12 cellular contexts compared by ENCODE assay signal in the genomic region with DNA sequence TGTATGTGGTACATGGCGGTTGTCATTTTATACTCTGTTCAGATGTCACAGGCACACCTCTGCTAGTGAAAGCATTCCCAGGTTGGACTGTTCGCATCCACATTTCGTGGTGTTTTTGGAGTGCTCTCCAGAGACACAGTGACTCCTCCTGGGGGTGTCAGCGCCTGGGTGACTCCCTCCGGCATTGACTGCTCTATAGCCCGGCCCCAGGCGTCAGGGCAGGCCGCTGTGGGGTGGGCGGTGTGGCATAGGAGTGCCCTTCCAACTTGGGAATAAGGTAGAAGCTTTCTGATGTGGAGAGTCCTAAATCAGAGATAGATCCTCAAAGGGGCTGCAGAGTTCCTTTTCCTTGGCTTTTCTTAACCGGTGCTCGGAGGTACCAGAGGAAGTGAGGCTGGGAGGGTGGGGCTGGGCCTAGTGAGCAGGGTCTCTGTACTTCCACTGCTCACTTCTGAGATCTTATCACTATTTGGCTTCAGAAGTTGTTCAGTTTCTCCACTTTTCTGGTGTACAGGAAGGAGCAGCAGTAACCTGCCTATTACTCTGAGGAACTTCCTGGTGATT. TPM values are rescaled to one million over a fixed set of nuclear protein-coding genes. Genes with fewer than 3 reads are reported as not detected.
DNase-seq lines count a peak whose midpoint lies in the region; ATAC-seq, FAIRE-seq and TF ChIP-seq lines count a peak whose summit lies in the region.
"Had no signal": no experiment of that assay in that cellular context is flagged by ENCODE, and none has a peak within 500 bp of the region (broad histone marks: within the 10 kb centered on the region; RNA-seq: fewer than 3 reads in every experiment).

No MANE protein-coding gene starts in this region.

- H2AFZ ChIP-seq in H9 (ENCODE audit: low read length), result no peak overlapping the region

- intact Hi-C loops in activated B cell treated with CpG ODN at 0.5 μM for 24 hours (cut with micrococcal nuclease), result no loop called here
- intact Hi-C loops in lower lobe of right lung (cut with DNase I), result no loop called here
- intact Hi-C loops in spleen (cut with DNase I; ENCODE audit: low total_unique reads), result no loop called here

- ATAC-seq in activated B cell treated with CpG ODN at 0.5 μM for 24 hours (ENCODE audit: low read depth) (no peak), lower lobe of right lung (no peak)
- ATAC-seq: esophagus mucosa had no signal

- H3K27ac ChIP-seq in H9 (ENCODE audit: insufficient read length, low read depth, low read length), result no peak overlapping the region
- H3K27ac ChIP-seq in lower lobe of right lung, result peak overlapping the region; percentile 18
- peak overlapping the region in 7 of 8 donors; percentile 17 to 70 (median 66) for H3K27ac ChIP-seq in spleen
- no peak overlapping the region for H3K27ac ChIP-seq in effector memory CD4-positive, alpha-beta T cell (ENCODE audit: insufficient read depth, low read length, poor library complexity, severe bottlenecking)

- DNase-seq in H9 (no peak), activated B cell treated with CpG ODN at 0.5 μM for 24 hours (no peak), lower lobe of right lung (no peak), spleen (no peak), NCI-H774 (lab: John Stamatoyannopoulos, UW) (no peak), frontal cortex (ENCODE audit: low spot score in 2 of 2) (no peak), SK-N-DZ (ENCODE audit: low spot score) (no peak)
- no peak for DNase-seq in effector memory CD4-positive, alpha-beta T cell
- DNase-seq: activated CD8-positive, alpha-beta memory T cell treated with anti-CD3 and anti-CD28 coated beads, Interleukin-2, amount 50 U/mL, for 4 hours; NCI-H2081; T-helper 9 cell had no signal

- no peaks in the 10 kb centered on the region for H3K9me3 ChIP-seq in H9 (ENCODE audit: control insufficient read depth, low read depth, low read length)
- no peaks in the 10 kb centered on the region for H3K9me3 ChIP-seq in lower lobe of right lung
- no peaks in the 10 kb centered on the region for H3K9me3 ChIP-seq in spleen
- H3K9me3 ChIP-seq in effector memory CD4-positive, alpha-beta T cell (ENCODE audit: control insufficient read depth, low read length), result no peaks in the 10 kb centered on the region

- H2AK5ac ChIP-seq in H9 (ENCODE audit: insufficient read length, low read length), result no peak overlapping the region

- H4K91ac ChIP-seq in H9 (ENCODE audit: insufficient read length, low read depth, low read length), result no peak overlapping the region

- TF ChIP-seq CTCF in H9 (conservative IDR thresholded peaks at IDR 0.05) (no peak), activated B cell treated with CpG ODN at 0.5 μM for 24 hours (IDR thresholded peaks at IDR 0.05) (no peak), lower lobe of right lung (IDR thresholded peaks at IDR 0.05) (no peak), spleen (IDR thresholded peaks at IDR 0.05 in 8 of 11, conservative IDR thresholded peaks at IDR 0.05 in 3 of 11) (no peak)

- no peak overlapping the region for H3K4me2 ChIP-seq in H9 (ENCODE audit: insufficient read depth, insufficient read length, low read length)

- H4K20me1 ChIP-seq in H9 (ENCODE audit: control insufficient read depth, insufficient read depth, insufficient read length), result no peaks in the 10 kb centered on the region

- no peak overlapping the region for H4K5ac ChIP-seq in H9 (ENCODE audit: insufficient read length, low read depth, low read length)

- H2BK12ac ChIP-seq in H9 (ENCODE audit: insufficient read length, low read depth, low read length), result no peak overlapping the region

- no peaks in the 10 kb centered on the region for H3K36me3 ChIP-seq in lower lobe of right lung
- no peaks in the 10 kb centered on the region for H3K36me3 ChIP-seq in spleen
- no peaks in the 10 kb centered on the region for H3K36me3 ChIP-seq in effector memory CD4-positive, alpha-beta T cell (ENCODE audit: control insufficient read depth, insufficient read depth, low read length)

- H3K14ac ChIP-seq in H9 (ENCODE audit: insufficient read depth, low read length), result no peak overlapping the region

- no peak overlapping the region for H3T11ph ChIP-seq in H9 (ENCODE audit: low read length)

- H3K9ac ChIP-seq in H9 (ENCODE audit: extremely low read depth, insufficient read length, low read length), result no peak overlapping the region

- no peak overlapping the region for H4K8ac ChIP-seq in H9 (replicated peaks; ENCODE audit: insufficient read length, low read depth, low read length)

- H2BK15ac ChIP-seq in H9 (ENCODE audit: low read depth, low read length), result no peak overlapping the region

- H3K27me3 Mint-ChIP-seq in H9 (ENCODE audit: low read depth), result no peaks in the 10 kb centered on the region
- H3K27me3 Mint-ChIP-seq in activated B cell treated with CpG ODN at 0.5 μM for 24 hours, result no peaks in the 10 kb centered on the region

- no peak overlapping the region for H3K4ac ChIP-seq in H9 (ENCODE audit: low read depth, low read length)

- H3K4me3 ChIP-seq in lower lobe of right lung (no peak overlapping the region), spleen (no peak overlapping the region)
- no peak overlapping the region for H3K4me3 ChIP-seq in effector memory CD4-positive, alpha-beta T cell (ENCODE audit: insufficient read depth, low read depth, low read length, poor library complexity, severe bottlenecking)

- POLR2A ChIA-PET in activated B cell treated with CpG ODN at 0.5 μM for 24 hours (lab: Charles Lee), result no interaction called here

- H3K79me2 ChIP-seq in H9 (ENCODE audit: insufficient read depth, low read length), result peaks cover 25% of the 10 kb centered on the region; the same call in 1 of the 2 replicates

- H3K56ac ChIP-seq in H9 (ENCODE audit: insufficient read length, low read depth, low read length), result no peak overlapping the region

- no CpG with 5 or more reads among the region's 11 CpGs for WGBS in H9 (ENCODE audit: extremely low coverage, insufficient read length, low lambda C conversion rate)
- 62 to 76% (median 65%) methylated on average over 11 of the region's 11 CpGs for WGBS in spleen, 5 donors

- H3K79me1 ChIP-seq in H9 (ENCODE audit: insufficient read depth, low read depth, low read length, poor library complexity, severe bottlenecking), result peaks cover 6% of the 10 kb centered on the region

- H3K27me3 ChIP-seq in H9 (ENCODE audit: insufficient read depth, low read length), result no peaks in the 10 kb centered on the region
- no peaks in the 10 kb centered on the region for H3K27me3 ChIP-seq in lower lobe of right lung (ENCODE audit: low read depth)
- no peaks in the 10 kb centered on the region for H3K27me3 ChIP-seq in spleen (replicated peaks in 1 of 7)
- no peaks in the 10 kb centered on the region for H3K27me3 ChIP-seq in effector memory CD4-positive, alpha-beta T cell (replicated peaks; ENCODE audit: control insufficient read depth, insufficient read depth, low read length, poor library complexity, severe bottlenecking)

- H3K9me3 Mint-ChIP-seq in H9 (no peaks in the 10 kb centered on the region; a peak in 1 of 5 replicates), activated B cell treated with CpG ODN at 0.5 μM for 24 hours (no peaks in the 10 kb centered on the region)

- no peak overlapping the region for H3K18ac ChIP-seq in H9 (ENCODE audit: insufficient read length, low read depth, low read length)

- no peaks in the 10 kb centered on the region for H3K23me2 ChIP-seq in H9 (ENCODE audit: insufficient read length, low read depth, low read length, poor library complexity, severe bottlenecking)

- no peak overlapping the region for H3K23ac ChIP-seq in H9 (ENCODE audit: insufficient read length, low read depth, low read length)

- H3K4me1 Mint-ChIP-seq in H9 (peaks cover 21 to 33% of the 10 kb centered on the region in 2 experiments), activated B cell treated with CpG ODN at 0.5 μM for 24 hours (peaks cover 75% of the 10 kb centered on the region)

- H3K4me3 Mint-ChIP-seq in H9 (no peak overlapping the region), activated B cell treated with CpG ODN at 0.5 μM for 24 hours (no peak overlapping the region)

- CTCF ChIA-PET in activated B cell treated with CpG ODN at 0.5 μM for 24 hours (lab: Charles Lee), result no interaction called here

- no peak overlapping the region for H2BK120ac ChIP-seq in H9 (ENCODE audit: low read depth, low read length, poor library complexity, severe bottlenecking)

- no peak overlapping the region for H2BK5ac ChIP-seq in H9 (ENCODE audit: insufficient read length, low read length)

- no peak for TF ChIP-seq POLR2A in spleen (IDR thresholded peaks at IDR 0.05)

- FAIRE-seq in frontal cortex (lab: Jason Lieb, UNC), result no peak

- H2BK20ac ChIP-seq in H9 (ENCODE audit: low read depth, low read length, poor library complexity, severe bottlenecking), result no peak overlapping the region

- no peaks in the 10 kb centered on the region; a peak in 1 of 7 replicates for H3K36me3 Mint-ChIP-seq in H9 (ENCODE audit: insufficient read depth in 1 of 3, low read depth in 3 of 3)
- H3K36me3 Mint-ChIP-seq in activated B cell treated with CpG ODN at 0.5 μM for 24 hours (ENCODE audit: low read depth), result no peaks in the 10 kb centered on the region

- no peaks in the 10 kb centered on the region; the same call in 1 of the 2 replicates for H3K4me1 ChIP-seq in H9 (ENCODE audit: insufficient read depth, low read length)
- H3K4me1 ChIP-seq in lower lobe of right lung, result peaks cover 68% of the 10 kb centered on the region
- H3K4me1 ChIP-seq in spleen, result peaks cover 26 to 99% (median 68%) of the 10 kb centered on the region in 6 donors
- peaks cover 14% of the 10 kb centered on the region for H3K4me1 ChIP-seq in effector memory CD4-positive, alpha-beta T cell (ENCODE audit: control insufficient read depth, insufficient read depth, low read length, poor library complexity, severe bottlenecking)

- peak overlapping the region in 2 of 3 experiments; percentile 22 to 34; a peak in 2 of 7 replicates for H3K27ac Mint-ChIP-seq in H9
- H3K27ac Mint-ChIP-seq in activated B cell treated with CpG ODN at 0.5 μM for 24 hours, result peak overlapping the region; percentile 24

RNA-seq across cellular contexts. Expression of gene CCNY, which starts 32.3 kb away (rescaled TPM):
- total RNA-seq in H9 (2021) (62.1 and 69.2 TPM in 2 replicates), activated B cell treated with CpG ODN at 0.5 μM for 24 hours (68.5 and 69.2 TPM in 2 replicates), lower lobe of right lung (64.5 TPM), spleen (10 to 100 TPM; 40.1 to 83.1 (median 55.2) TPM), frontal cortex (54.6 TPM)
- 10 to 100 TPM; 21.1 to 32.1 (median 26.5) TPM for polyA plus RNA-seq in spleen
- polyA plus RNA-seq in SK-N-DZ (2014; cell fraction: cytosol; rRNA removed), result 32.7 and 37.3 TPM in 2 replicates
- 14.4 and 29.5 TPM in 2 replicates for polyA plus RNA-seq in SK-N-DZ (2014; cell fraction: nucleus; rRNA removed)

Comparison
In these comparisons a context has a peak if more than half of its experiments do, and no peak if none do; other contexts are left out.
1. H3K27ac ChIP-seq: peak in lower lobe of right lung (single experiment) and spleen (7 of 8); none in H9 (single experiment) and effector memory CD4-positive, alpha-beta T cell (single experiment).